Comparison of ENCODE assay signal across 8 cellular contexts in genomic region chr17:27631409-27631755, GRCh38. TPM values are rescaled to one million over a fixed set of nuclear protein-coding genes. Genes with fewer than 3 reads are reported as not detected.
DNase-seq lines count a peak whose midpoint lies in the region; ATAC-seq and TF ChIP-seq lines count a peak whose summit lies in the region.

No MANE protein-coding gene starts in this region.

- intact Hi-C loops in prostate gland (cut with DNase I), result no loop called here

- H4K5ac ChIP-seq in H9 (ENCODE audit: insufficient read length, low read depth, low read length), result no peak overlapping the region

- H3K27ac Mint-ChIP-seq in H9, result peak overlapping the region in 2 of 3 experiments; percentile 44 to 85; a peak in 2 of 7 replicates
- H3K27ac Mint-ChIP-seq in T-cell, result peak overlapping the region; percentile 89 to 93
- H3K27ac Mint-ChIP-seq in immature natural killer cell, result peak overlapping the region; percentile 79 to 91 (median 86)

- H3K9me3 ChIP-seq in H9 (ENCODE audit: control insufficient read depth, low read depth, low read length), result no peaks in the 10 kb centered on the region
- H3K9me3 ChIP-seq in prostate gland, result no peaks in the 10 kb centered on the region

- H3K14ac ChIP-seq in H9 (ENCODE audit: insufficient read depth, low read length), result peak overlapping the region; percentile 49; the same call in 1 of the 2 replicates

- H2BK20ac ChIP-seq in H9 (ENCODE audit: low read depth, low read length, poor library complexity, severe bottlenecking), result no peak overlapping the region

- TF ChIP-seq CTCF in GM12875 (IDR thresholded peaks at IDR 0.05; ENCODE audit: borderline replicate concordance, insufficient read depth, low read depth, low read length) (no peak), H9 (conservative IDR thresholded peaks at IDR 0.05) (no peak), prostate gland (IDR thresholded peaks at IDR 0.05) (no peak)

- no peak overlapping the region for H2BK5ac ChIP-seq in H9 (ENCODE audit: insufficient read length, low read length)

- no peak overlapping the region for H3K18ac ChIP-seq in H9 (ENCODE audit: insufficient read length, low read depth, low read length)

- no peak overlapping the region for H4K8ac ChIP-seq in H9 (replicated peaks; ENCODE audit: insufficient read length, low read depth, low read length)

- H3K79me1 ChIP-seq in H9 (ENCODE audit: insufficient read depth, low read depth, low read length, poor library complexity, severe bottlenecking), result no peaks in the 10 kb centered on the region

- no peak overlapping the region for H2AK5ac ChIP-seq in H9 (ENCODE audit: insufficient read length, low read length)

- no peaks in the 10 kb centered on the region for H3K27me3 ChIP-seq in H9 (ENCODE audit: insufficient read depth, low read length)
- H3K27me3 ChIP-seq in prostate gland (replicated peaks; ENCODE audit: insufficient read depth), result no peaks in the 10 kb centered on the region

- no peak overlapping the region for H3K9ac ChIP-seq in H9 (ENCODE audit: extremely low read depth, insufficient read length, low read length)

- DNase-seq in H9 (no peak), T-cell (peak in 6 of 34 experiments; percentile 6 to 26 (median 16)), immature natural killer cell (no peak), NAMALWA (ENCODE audit: low spot score) (no peak), NCI-H82 (lab: John Stamatoyannopoulos, UW) (no peak), OCI-M2 (lab: John Stamatoyannopoulos, UW; ENCODE audit: unreplicated experiment) (no peak), prostate gland (ENCODE audit: low spot score) (no peak)

- H4K20me1 ChIP-seq in H9 (ENCODE audit: control insufficient read depth, insufficient read depth, insufficient read length), result no peaks in the 10 kb centered on the region

- no peak overlapping the region for H2BK15ac ChIP-seq in H9 (ENCODE audit: low read depth, low read length)

- POLR2A ChIA-PET in T-cell (lab: Charles Lee), result no interaction called here

- TF ChIP-seq POLR2A in prostate gland (IDR thresholded peaks at IDR 0.05), result no peak

- H2AFZ ChIP-seq in H9 (ENCODE audit: low read length), result no peak overlapping the region

- no peaks in the 10 kb centered on the region for H3K23me2 ChIP-seq in H9 (ENCODE audit: insufficient read length, low read depth, low read length, poor library complexity, severe bottlenecking)

- no peak overlapping the region for H3K27ac ChIP-seq in H9 (ENCODE audit: insufficient read length, low read depth, low read length)
- H3K27ac ChIP-seq in prostate gland, result no peak overlapping the region

- no peaks in the 10 kb centered on the region for H3K79me2 ChIP-seq in H9 (ENCODE audit: insufficient read depth, low read length)

- ATAC-seq in T-cell (replicated peaks in 1 of 4), result peak; percentile 71 to 80 (median 76)

- H3K23ac ChIP-seq in H9 (ENCODE audit: insufficient read length, low read depth, low read length), result no peak overlapping the region

- no peak overlapping the region for H3K56ac ChIP-seq in H9 (ENCODE audit: insufficient read length, low read depth, low read length)

- H3K4me1 Mint-ChIP-seq in H9 (peaks cover 3 to 7% of the 10 kb centered on the region in 2 experiments; a peak in 3 of 4 replicates), T-cell (peaks cover 45 to 61% (median 56%) of the 10 kb centered on the region in 3 donors), immature natural killer cell (peaks cover 45 to 60% of the 10 kb centered on the region in 2 donors)

- H3K4ac ChIP-seq in H9 (ENCODE audit: low read depth, low read length), result no peak overlapping the region

- H3K36me3 Mint-ChIP-seq in H9 (ENCODE audit: insufficient read depth in 1 of 3, low read depth in 3 of 3) (peaks cover 0 to 6% (median 0%) of the 10 kb centered on the region in 3 experiments; a peak in 4 of 7 replicates), T-cell (peaks cover 6% of the 10 kb centered on the region), immature natural killer cell (peaks cover 3 to 8% (median 4%) of the 10 kb centered on the region in 3 donors)

- H3K9me3 Mint-ChIP-seq in H9 (no peaks in the 10 kb centered on the region), T-cell (no peaks in the 10 kb centered on the region), immature natural killer cell (no peaks in the 10 kb centered on the region)

- no peak overlapping the region for H4K91ac ChIP-seq in H9 (ENCODE audit: insufficient read length, low read depth, low read length)

- H2BK12ac ChIP-seq in H9 (ENCODE audit: insufficient read length, low read depth, low read length), result no peak overlapping the region

- H3K4me3 ChIP-seq in GM12875 (ENCODE audit: low read depth, low read length) (peak overlapping the region; percentile 80), prostate gland (no peak overlapping the region)

- WGBS in H9 (ENCODE audit: extremely low coverage, insufficient read length, low lambda C conversion rate), result no CpG with 5 or more reads among the region's 6 CpGs
- 21% methylated on average over 6 of the region's 6 CpGs for WGBS in prostate gland

- H3K4me1 ChIP-seq in H9 (ENCODE audit: insufficient read depth, low read length) (no peaks in the 10 kb centered on the region; the same call in 1 of the 2 replicates), prostate gland (replicated peaks) (no peaks in the 10 kb centered on the region)

- CTCF ChIA-PET in T-cell (lab: Charles Lee), result no interaction called here

- H3K27me3 Mint-ChIP-seq in H9 (ENCODE audit: low read depth) (no peaks in the 10 kb centered on the region), T-cell (no peaks in the 10 kb centered on the region), immature natural killer cell (ENCODE audit: low read depth in 3 of 3) (peaks cover 0 to 6% (median 0%) of the 10 kb centered on the region in 3 donors)

- H3K4me2 ChIP-seq in H9 (ENCODE audit: insufficient read depth, insufficient read length, low read length), result no peak overlapping the region

- H3K36me3 ChIP-seq in prostate gland, result no peaks in the 10 kb centered on the region

- H3T11ph ChIP-seq in H9 (ENCODE audit: low read length), result no peak overlapping the region

- H3K4me3 Mint-ChIP-seq in H9 (no peak overlapping the region), T-cell (peak overlapping the region; percentile 84 to 95 (median 89)), immature natural killer cell (peak overlapping the region; percentile 88 to 93 (median 90))

- no peak overlapping the region for H2BK120ac ChIP-seq in H9 (ENCODE audit: low read depth, low read length, poor library complexity, severe bottlenecking)

RNA-seq across cellular contexts. Expression of gene LGALS9, which starts 0.4 kb away (rescaled TPM):
- total RNA-seq in H9 (2021) (2.0 and 2.5 TPM in 2 replicates), T-cell (10 to 100 TPM; 17.8 to 53.3 (median 33.1) TPM), prostate gland (10 to 100 TPM in 1 of 2 donors, 1 to 10 TPM in 1; 7.2 to 16.7 TPM)
- polyA plus RNA-seq in immature natural killer cell, result 10 to 100 TPM; 32.8 to 46.5 (median 36.2) TPM

Comparison
In these comparisons a context has a peak if more than half of its experiments do, and no peak if none do; other contexts are left out.
1. H3K4me3 Mint-ChIP-seq: peak in T-cell (3 of 3) and immature natural killer cell (5 of 5); none in H9 (0 of 2).
2. Peak in every context shown above with its lines, with median percentiles within 50 percentile points of each other: H3K27ac Mint-ChIP-seq.